ENCODE assay signal across 3 cellular contexts in the genomic region with DNA sequence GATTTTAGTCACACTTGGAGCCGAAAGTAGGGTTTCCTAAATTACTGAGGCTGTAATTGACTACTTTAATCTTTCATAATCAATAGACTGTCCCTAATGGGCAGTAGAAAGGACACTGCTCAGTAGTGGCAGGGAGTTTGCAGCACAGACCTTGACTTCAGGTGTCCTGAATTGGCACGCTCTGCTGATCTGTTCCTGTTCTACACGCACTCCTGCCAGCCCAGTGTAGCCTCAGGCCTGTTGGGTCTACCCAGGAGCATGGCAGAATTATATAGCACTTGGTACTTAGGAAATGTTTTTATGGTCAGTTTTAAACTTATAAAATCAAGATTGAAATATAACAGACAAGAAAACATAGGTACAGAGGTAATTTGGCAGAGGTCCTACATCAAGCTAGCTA.
TF ChIP-seq lines count a peak whose summit lies in the region.

No MANE protein-coding gene starts in this region.

TF ChIP-seq in SK-N-SH treated with all-trans-retinoic acid at 6 μM for 48 hours, 23 proteins besides CTCF, POLR2A, EP300 and RAD21 (continues in another document):
- no peak for TF ChIP-seq CSDC2 (CRISPR knock-in tag; IDR thresholded peaks at IDR 0.05)
- TF ChIP-seq ISL1 (CRISPR knock-in tag; IDR thresholded peaks at IDR 0.05): no peak
- TF ChIP-seq ZC3H10 (CRISPR knock-in tag; IDR thresholded peaks at IDR 0.05): no peak
- TF ChIP-seq, protein P1, sequence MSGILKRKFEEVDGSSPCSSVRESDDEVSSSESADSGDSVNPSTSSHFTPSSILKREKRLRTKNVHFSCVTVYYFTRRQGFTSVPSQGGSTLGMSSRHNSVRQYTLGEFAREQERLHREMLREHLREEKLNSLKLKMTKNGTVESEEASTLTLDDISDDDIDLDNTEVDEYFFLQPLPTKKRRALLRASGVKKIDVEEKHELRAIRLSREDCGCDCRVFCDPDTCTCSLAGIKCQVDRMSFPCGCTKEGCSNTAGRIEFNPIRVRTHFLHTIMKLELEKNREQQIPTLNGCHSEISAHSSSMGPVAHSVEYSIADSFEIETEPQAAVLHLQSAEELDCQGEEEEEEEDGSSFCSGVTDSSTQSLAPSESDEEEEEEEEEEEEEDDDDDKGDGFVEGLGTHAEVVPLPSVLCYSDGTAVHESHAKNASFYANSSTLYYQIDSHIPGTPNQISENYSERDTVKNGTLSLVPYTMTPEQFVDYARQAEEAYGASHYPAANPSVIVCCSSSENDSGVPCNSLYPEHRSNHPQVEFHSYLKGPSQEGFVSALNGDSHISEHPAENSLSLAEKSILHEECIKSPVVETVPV (CRISPR knock-in tag; IDR thresholded peaks at IDR 0.05): no peak
- TF ChIP-seq PPARA (CRISPR knock-in tag; IDR thresholded peaks at IDR 0.05; ENCODE audit: borderline replicate concordance): no peak
- no peak for TF ChIP-seq GLIS3 (CRISPR knock-in tag; IDR thresholded peaks at IDR 0.05)
- no peak for TF ChIP-seq OSR1 (CRISPR knock-in tag; IDR thresholded peaks at IDR 0.05)
- TF ChIP-seq ZFP3 (CRISPR knock-in tag; IDR thresholded peaks at IDR 0.05): no peak
- TF ChIP-seq, protein P2, sequence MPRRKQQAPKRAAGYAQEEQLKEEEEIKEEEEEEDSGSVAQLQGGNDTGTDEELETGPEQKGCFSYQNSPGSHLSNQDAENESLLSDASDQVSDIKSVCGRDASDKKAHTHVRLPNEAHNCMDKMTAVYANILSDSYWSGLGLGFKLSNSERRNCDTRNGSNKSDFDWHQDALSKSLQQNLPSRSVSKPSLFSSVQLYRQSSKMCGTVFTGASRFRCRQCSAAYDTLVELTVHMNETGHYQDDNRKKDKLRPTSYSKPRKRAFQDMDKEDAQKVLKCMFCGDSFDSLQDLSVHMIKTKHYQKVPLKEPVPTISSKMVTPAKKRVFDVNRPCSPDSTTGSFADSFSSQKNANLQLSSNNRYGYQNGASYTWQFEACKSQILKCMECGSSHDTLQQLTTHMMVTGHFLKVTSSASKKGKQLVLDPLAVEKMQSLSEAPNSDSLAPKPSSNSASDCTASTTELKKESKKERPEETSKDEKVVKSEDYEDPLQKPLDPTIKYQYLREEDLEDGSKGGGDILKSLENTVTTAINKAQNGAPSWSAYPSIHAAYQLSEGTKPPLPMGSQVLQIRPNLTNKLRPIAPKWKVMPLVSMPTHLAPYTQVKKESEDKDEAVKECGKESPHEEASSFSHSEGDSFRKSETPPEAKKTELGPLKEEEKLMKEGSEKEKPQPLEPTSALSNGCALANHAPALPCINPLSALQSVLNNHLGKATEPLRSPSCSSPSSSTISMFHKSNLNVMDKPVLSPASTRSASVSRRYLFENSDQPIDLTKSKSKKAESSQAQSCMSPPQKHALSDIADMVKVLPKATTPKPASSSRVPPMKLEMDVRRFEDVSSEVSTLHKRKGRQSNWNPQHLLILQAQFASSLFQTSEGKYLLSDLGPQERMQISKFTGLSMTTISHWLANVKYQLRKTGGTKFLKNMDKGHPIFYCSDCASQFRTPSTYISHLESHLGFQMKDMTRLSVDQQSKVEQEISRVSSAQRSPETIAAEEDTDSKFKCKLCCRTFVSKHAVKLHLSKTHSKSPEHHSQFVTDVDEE (CRISPR knock-in tag; IDR thresholded peaks at IDR 0.05): no peak
- TF ChIP-seq, protein P3, sequence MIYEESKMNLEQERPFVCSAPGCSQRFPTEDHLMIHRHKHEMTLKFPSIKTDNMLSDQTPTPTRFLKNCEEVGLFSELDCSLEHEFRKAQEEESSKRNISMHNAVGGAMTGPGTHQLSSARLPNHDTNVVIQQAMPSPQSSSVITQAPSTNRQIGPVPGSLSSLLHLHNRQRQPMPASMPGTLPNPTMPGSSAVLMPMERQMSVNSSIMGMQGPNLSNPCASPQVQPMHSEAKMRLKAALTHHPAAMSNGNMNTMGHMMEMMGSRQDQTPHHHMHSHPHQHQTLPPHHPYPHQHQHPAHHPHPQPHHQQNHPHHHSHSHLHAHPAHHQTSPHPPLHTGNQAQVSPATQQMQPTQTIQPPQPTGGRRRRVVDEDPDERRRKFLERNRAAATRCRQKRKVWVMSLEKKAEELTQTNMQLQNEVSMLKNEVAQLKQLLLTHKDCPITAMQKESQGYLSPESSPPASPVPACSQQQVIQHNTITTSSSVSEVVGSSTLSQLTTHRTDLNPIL (CRISPR knock-in tag; IDR thresholded peaks at IDR 0.05; ENCODE audit: low read depth): no peak

TF ChIP-seq in SK-N-SH, 30 proteins besides CTCF, POLR2A, EP300 and RAD21:
- TF ChIP-seq SIN3A (IDR thresholded peaks at IDR 0.05; ENCODE audit: borderline replicate concordance, low read depth, low read length) (no peak), NFIC (IDR thresholded peaks at IDR 0.05; ENCODE audit: borderline replicate concordance) (no peak), TEAD4 (IDR thresholded peaks at IDR 0.05; ENCODE audit: borderline replicate concordance, insufficient read depth) (no peak), EZH2phosphoT487 (IDR thresholded peaks at IDR 0.05; ENCODE audit: borderline replicate concordance, low read depth) (no peak), POLR2AphosphoS5 (IDR thresholded peaks at IDR 0.05; ENCODE audit: low read depth, low read length) (no peak), CHD2 (IDR thresholded peaks at IDR 0.05; ENCODE audit: low read length, partially characterized antibody) (no peak), ELF1 (IDR thresholded peaks at IDR 0.05) (no peak), RFX5 (IDR thresholded peaks at IDR 0.05; ENCODE audit: low read length) (no peak), USF2 (IDR thresholded peaks at IDR 0.05; ENCODE audit: borderline replicate concordance, low read depth, low read length) (no peak), YY1 (IDR thresholded peaks at IDR 0.05; ENCODE audit: low read depth) (no peak), NRF1 (IDR thresholded peaks at IDR 0.05; ENCODE audit: low read depth, low read length) (no peak), MEF2A (IDR thresholded peaks at IDR 0.05; ENCODE audit: borderline replicate concordance, low read depth) (no peak)

TF ChIP-seq in endothelial cell of umbilical vein, 7 proteins besides CTCF, POLR2A, EP300 and RAD21:
- TF ChIP-seq POLR2AphosphoS5 (IDR thresholded peaks at IDR 0.05; ENCODE audit: insufficient read depth, low read depth, low read length) (no peak), MYC (IDR thresholded peaks at IDR 0.05; ENCODE audit: low read depth, low read length) (no peak), JUN (IDR thresholded peaks at IDR 0.05; ENCODE audit: borderline replicate concordance, insufficient read depth, insufficient read length, low read depth) (no peak), MAX (IDR thresholded peaks at IDR 0.05; ENCODE audit: insufficient read depth, insufficient read length) (no peak), EZH2 (IDR thresholded peaks at IDR 0.05; ENCODE audit: borderline replicate concordance, low read depth, low read length, severe bottlenecking) (no peak), FOS (IDR thresholded peaks at IDR 0.05; ENCODE audit: borderline replicate concordance, insufficient read depth, low read length) (no peak), GATA2 (IDR thresholded peaks at IDR 0.05; ENCODE audit: insufficient read depth, insufficient read length, low read depth, low read length) (no peak)
